In genomic region chr9:136124976-136125692, GRCh38 we compare ENCODE assay signal across 24 cellular contexts. TPM values are rescaled to one million over a fixed set of nuclear protein-coding genes. Genes with fewer than 3 reads are reported as not detected.
DNase-seq lines count a peak whose midpoint lies in the region; ATAC-seq, FAIRE-seq and TF ChIP-seq lines count a peak whose summit lies in the region.
"Had no signal": no experiment of that assay in that cellular context is flagged by ENCODE, and none has a peak within 500 bp of the region (broad histone marks: within the 10 kb centered on the region; RNA-seq: fewer than 3 reads in every experiment).

No MANE protein-coding gene starts in this region.

- H3K9me3 ChIP-seq in HepG2 (ENCODE audit: low read length) (peaks cover 6% of the 10 kb centered on the region; the same call in 1 of the 2 replicates), right lobe of liver (no peaks in the 10 kb centered on the region)
- H3K9me3 ChIP-seq: A549 had no signal

- intact Hi-C loops in HepG2 (cut with micrococcal nuclease; ENCODE audit: unreplicated experiment) (no loop called here), right lobe of liver (cut with DNase I) (loop anchor here in 1 of 2 donors (5.0 kb wide), 2 partner anchors 38 to 158 kb away; no protein-coding TSS in a partner anchor), Calu3 (cut with micrococcal nuclease; ENCODE audit: unreplicated experiment) (no loop called here)

- in situ Hi-C loops in HepG2 (cut with HindIII; ENCODE audit: extremely low pct_ligation_motif_present, low pct_unique_long_range_greater_than_20kb) = loop anchor here (10.0 kb wide), 1 partner anchor 260 kb away; no protein-coding TSS in a partner anchor

- no peak overlapping the region for H3K4me2 ChIP-seq in HepG2 (ENCODE audit: low read depth, low read length)
- H3K4me2 ChIP-seq: A549, BLaER1 had no signal

- peak; percentile 28 for FAIRE-seq in HepG2 (lab: Jason Lieb, UNC)
- FAIRE-seq: A549, G401.6, GM12891, GM19239, H54, HTR-8/SVneo had no signal

- H3K4me3 Mint-ChIP-seq in endothelial cell (ENCODE audit: unreplicated experiment) = peak overlapping the region; percentile 2
- no peak overlapping the region for H3K4me3 Mint-ChIP-seq in stimulated activated naive B cell treated with anti-CD40 and anti-IgM and Interleukin-4, amounts not matched to agents 10 μg/mL and 1 μg/mL and 100 μg/mL, for 72 hours
- no peak overlapping the region for H3K4me3 Mint-ChIP-seq in Calu3 (ENCODE audit: low read depth, unreplicated experiment)
- H3K4me3 Mint-ChIP-seq: CD14-positive monocyte; CD4-positive, alpha-beta memory T cell; HFFc6; IgD-negative memory B cell had no signal

- H3K36me3 Mint-ChIP-seq in endothelial cell (ENCODE audit: low read depth, unreplicated experiment) (peaks cover 5% of the 10 kb centered on the region), Calu3 (ENCODE audit: insufficient read depth, unreplicated experiment) (no peaks in the 10 kb centered on the region)
- peaks cover 3% of the 10 kb centered on the region in 2 donors for H3K36me3 Mint-ChIP-seq in stimulated activated naive B cell treated with anti-CD40 and anti-IgM and Interleukin-4, amounts not matched to agents 10 μg/mL and 1 μg/mL and 100 μg/mL, for 72 hours
- H3K36me3 Mint-ChIP-seq: CD14-positive monocyte; CD4-positive, alpha-beta memory T cell had no signal

- H3K27me3 Mint-ChIP-seq in endothelial cell (ENCODE audit: unreplicated experiment) (peaks cover 9% of the 10 kb centered on the region), Calu3 (ENCODE audit: unreplicated experiment) (peaks cover 58% of the 10 kb centered on the region)
- H3K27me3 Mint-ChIP-seq in stimulated activated naive B cell treated with anti-CD40 and anti-IgM and Interleukin-4, amounts not matched to agents 10 μg/mL and 1 μg/mL and 100 μg/mL, for 72 hours = peaks cover 28 to 37% of the 10 kb centered on the region in 2 donors

- H3K27ac Mint-ChIP-seq in endothelial cell (ENCODE audit: unreplicated experiment) (no peak overlapping the region), Calu3 (ENCODE audit: unreplicated experiment) (no peak overlapping the region)
- peak overlapping the region; percentile 42 for H3K27ac Mint-ChIP-seq in stimulated activated naive B cell treated with anti-CD40 and anti-IgM and Interleukin-4, amounts not matched to agents 10 μg/mL and 1 μg/mL and 100 μg/mL, for 72 hours
- H3K27ac Mint-ChIP-seq: CD14-positive monocyte, HFFc6, IgD-negative memory B cell had no signal

- H3K4me1 Mint-ChIP-seq in endothelial cell (ENCODE audit: unreplicated experiment) = no peaks in the 10 kb centered on the region
- H3K4me1 Mint-ChIP-seq in stimulated activated naive B cell treated with anti-CD40 and anti-IgM and Interleukin-4, amounts not matched to agents 10 μg/mL and 1 μg/mL and 100 μg/mL, for 72 hours = peaks cover 4 to 12% of the 10 kb centered on the region in 2 donors
- H3K4me1 Mint-ChIP-seq in Calu3 (ENCODE audit: low read depth, unreplicated experiment) = peaks cover under 1% of the 10 kb centered on the region

- TF ChIP-seq POLR2A in HepG2 (IDR thresholded peaks at IDR 0.05; ENCODE audit: insufficient read depth in 1 of 2, low read depth in 2 of 2, low read length in 2 of 2) (no peak), right lobe of liver (IDR thresholded peaks at IDR 0.05) (no peak)

- CTCF ChIA-PET in HepG2 (lab: Yijun Ruan, JAX; ENCODE audit: low intra/inter-chr PET ratio, low total read pairs) = interaction anchor here (4.6 kb wide), 1 partner anchor 158 kb away, joined by 40 read pairs; no protein-coding TSS in a partner anchor
- CTCF ChIA-PET in Calu3 (lab: Charles Lee) = no interaction called here

- no peak overlapping the region for H2AFZ ChIP-seq in HepG2 (ENCODE audit: low read length)
- H2AFZ ChIP-seq: GM23248 had no signal

- TF ChIP-seq EP300 in HepG2 (IDR thresholded peaks at IDR 0.05; ENCODE audit: low read depth in 2 of 2, low read length in 2 of 2) (no peak), HepG2 (CRISPR knock-in tag; IDR thresholded peaks at IDR 0.05; ENCODE audit: borderline replicate concordance) (no peak)

- no peaks in the 10 kb centered on the region for H3K36me3 ChIP-seq in HepG2 (replicated peaks in 1 of 2; ENCODE audit: control insufficient read depth in 1 of 2, insufficient read depth in 2 of 2, low read length in 2 of 2)
- no peaks in the 10 kb centered on the region for H3K36me3 ChIP-seq in right lobe of liver
- H3K36me3 ChIP-seq: BLaER1 had no signal

- BruUV-seq in HepG2 (replicated peaks; lab: Mats Ljungman, UMichigan) (no TSS peak), Calu3 (replicated peaks; lab: Mats Ljungman, UMichigan) (no TSS peak)

- no peak overlapping the region for H3K9ac ChIP-seq in HepG2 (ENCODE audit: insufficient read depth, low read depth, low read length)
- H3K9ac ChIP-seq: BLaER1, GM23248 had no signal

- WGBS in HepG2 (ENCODE audit: low lambda C conversion rate) = 28% methylated on average over 2 of the region's 2 CpGs
- no CpG with 5 or more reads among the region's 2 CpGs for WGBS in right lobe of liver (ENCODE audit: insufficient coverage, low coverage, low lambda C conversion rate, missing lambda C conversion rate)

- H3K79me2 ChIP-seq in HepG2 (ENCODE audit: insufficient read depth, low read length) = no peaks in the 10 kb centered on the region

- H4K20me1 ChIP-seq in HepG2 (ENCODE audit: insufficient read depth, low read length) = 0 out of 2 replicates have a peak, but pooled peaks cover 2% of the 10 kb centered on the region
- H4K20me1 ChIP-seq: BLaER1 had no signal

- no peak for DNase-seq in HepG2 (ENCODE audit: low spot score)
- no peak for DNase-seq in right lobe of liver
- no peak for DNase-seq in endothelial cell (ENCODE audit: low spot score)
- no peak for DNase-seq in stimulated activated naive B cell treated with anti-CD40 and anti-IgM and Interleukin-4, amounts not matched to agents 10 μg/mL and 1 μg/mL and 100 μg/mL, for 72 hours
- DNase-seq in kidney tubule cell (ENCODE audit: low spot score) = no peak
- no peak for DNase-seq in Calu3
- no peak for DNase-seq in NCI-H1930 (lab: John Stamatoyannopoulos, UW)
- DNase-seq: DMS 273 treated with DMSO at 0.1 percent for 48 hours, DMS53, GM23248, HCEC 1CT, HFFc6, KG1 had no signal

- H3K4me3 ChIP-seq in HepG2 (replicated peaks in 1 of 3; ENCODE audit: insufficient read depth in 1 of 3, low read depth in 2 of 3, low read length in 3 of 3) (no peak overlapping the region), right lobe of liver (no peak overlapping the region)
- H3K4me3 ChIP-seq: A549, BLaER1, GM23248 had no signal

- POLR2A ChIA-PET in HepG2 (lab: Yijun Ruan, JAX) = no interaction called here

- no peak for TF ChIP-seq RAD21 in HepG2 (CRISPR knock-in tag; IDR thresholded peaks at IDR 0.05)

- no peaks in the 10 kb centered on the region for H3K9me3 Mint-ChIP-seq in endothelial cell (ENCODE audit: unreplicated experiment)
- H3K9me3 Mint-ChIP-seq in stimulated activated naive B cell treated with anti-CD40 and anti-IgM and Interleukin-4, amounts not matched to agents 10 μg/mL and 1 μg/mL and 100 μg/mL, for 72 hours = peaks cover 4 to 9% of the 10 kb centered on the region in 2 donors
- H3K9me3 Mint-ChIP-seq in Calu3 (ENCODE audit: low read depth, unreplicated experiment) = peaks cover 5% of the 10 kb centered on the region
- H3K9me3 Mint-ChIP-seq: CD4-positive, alpha-beta memory T cell; IgD-negative memory B cell had no signal

- no peak overlapping the region for H3K27ac ChIP-seq in HepG2 (ENCODE audit: extremely low read length, insufficient read depth, low read length)
- no peak overlapping the region for H3K27ac ChIP-seq in right lobe of liver
- H3K27ac ChIP-seq: 22Rv1, A549, BLaER1, GM23248 had no signal

- H3K4me1 ChIP-seq in HepG2 (ENCODE audit: insufficient read depth, low read length) = peaks cover 24% of the 10 kb centered on the region
- H3K4me1 ChIP-seq in right lobe of liver = peaks cover 0 to 23% (median 8%) of the 10 kb centered on the region in 4 donors

- H3K27me3 ChIP-seq in HepG2 (ENCODE audit: control insufficient read depth in 1 of 2, insufficient read depth in 2 of 2, low read length in 2 of 2) (peaks cover 13 to 54% of the 10 kb centered on the region in 2 experiments), right lobe of liver (no peaks in the 10 kb centered on the region)
- H3K27me3 ChIP-seq: BLaER1 had no signal

- TF ChIP-seq CTCF in HepG2 (CRISPR knock-in tag; IDR thresholded peaks at IDR 0.05) (no peak), right lobe of liver (IDR thresholded peaks at IDR 0.05) (no peak), endothelial cell (IDR thresholded peaks at IDR 0.05; ENCODE audit: unreplicated experiment) (no peak), Calu3 (IDR thresholded peaks at IDR 0.05; ENCODE audit: unreplicated experiment) (no peak)

- ATAC-seq in HepG2 = no peak
- ATAC-seq in right lobe of liver = no peak
- no peak for ATAC-seq in stimulated activated naive B cell treated with anti-CD40 and anti-IgM and Interleukin-4, amounts not matched to agents 10 μg/mL and 1 μg/mL and 100 μg/mL, for 72 hours (replicated peaks)
- ATAC-seq: A549 had no signal

RNA-seq across cellular contexts. Expression of gene TMEM250, which starts 6.5 kb away (rescaled TPM):
- total RNA-seq in HepG2 (2016; rRNA removed; fragmentation: Illumina TruSeq; extraction: Trizol) (12.0 and 13.9 TPM in 2 replicates), right lobe of liver (10 to 100 TPM; 12.4 to 29.7 (median 15.4) TPM), endothelial cell (ENCODE audit: unreplicated experiment) (33.6 TPM), Calu3 (2022) (23.9 and 26.3 TPM in 2 replicates)
- total RNA-seq in HepG2 (2016; cell fraction: cytosol; rRNA removed; fragmentation: Illumina TruSeq; extraction: Trizol; ENCODE audit: low read depth) = 7.7 and 7.9 TPM in 2 replicates
- 9.6 and 13.9 TPM in 2 replicates for total RNA-seq in HepG2 (2016; cell fraction: insoluble cytoplasmic fraction; rRNA removed; fragmentation: Illumina TruSeq; extraction: Trizol)
- total RNA-seq in HepG2 (2016; cell fraction: membrane; rRNA removed; fragmentation: Illumina TruSeq; extraction: Trizol) = 17.8 and 22.1 TPM in 2 replicates
- total RNA-seq in HepG2 (2016; cell fraction: nucleus; rRNA removed; fragmentation: Illumina TruSeq; extraction: Trizol) = 10.1 and 11.0 TPM in 2 replicates
- polyA plus RNA-seq in HepG2 (2011; rRNA removed) = 5.5 and 7.1 TPM in 2 replicates
- polyA plus RNA-seq in HepG2 (2011; cell fraction: cytosol; rRNA removed) = 7.1 and 10.4 TPM in 2 replicates
- polyA plus RNA-seq in HepG2 (2011; cell fraction: nucleus; rRNA removed) = 9.4 and 12.5 TPM in 2 replicates
- 6.0 and 9.5 TPM in 2 replicates for polyA plus RNA-seq in HepG2 (2012)
- polyA plus RNA-seq in HepG2 (2016; cell fraction: cytosol; fragmentation: Illumina TruSeq; extraction: Trizol; ENCODE audit: low read depth) = 6.4 and 8.1 TPM in 2 replicates
- 14.5 and 15.8 TPM in 2 replicates for polyA plus RNA-seq in HepG2 (2016; cell fraction: insoluble cytoplasmic fraction; fragmentation: Illumina TruSeq; extraction: Trizol; ENCODE audit: low read depth)
- 14.9 and 17.1 TPM in 2 replicates for polyA plus RNA-seq in HepG2 (2016; cell fraction: membrane; fragmentation: Illumina TruSeq; extraction: Trizol; ENCODE audit: low read depth)
- 14.9 and 17.4 TPM in 2 replicates for polyA plus RNA-seq in HepG2 (2016; cell fraction: nucleus; fragmentation: Illumina TruSeq; extraction: Trizol; ENCODE audit: insufficient read depth, low read depth)
- polyA minus RNA-seq in HepG2 (2011; rRNA and poly(A)+ RNA removed; ENCODE audit: low replicate concordance) = 18.3 and 50.6 TPM in 2 replicates
- 7.9 and 8.8 TPM in 2 replicates for polyA minus RNA-seq in HepG2 (2011; cell fraction: cytosol; rRNA and poly(A)+ RNA removed)
- polyA minus RNA-seq in HepG2 (2011; cell fraction: nucleus; rRNA and poly(A)+ RNA removed) = 4.7 and 8.0 TPM in 2 replicates

RNA-seq across cellular contexts. Expression of gene NACC2, which starts 30.0 kb away (rescaled TPM):
- 10.5 and 12.3 TPM in 2 replicates for total RNA-seq in HepG2 (2016; rRNA removed; fragmentation: Illumina TruSeq; extraction: Trizol)
- total RNA-seq in HepG2 (2016; cell fraction: cytosol; rRNA removed; fragmentation: Illumina TruSeq; extraction: Trizol; ENCODE audit: low read depth) = 2.1 and 2.2 TPM in 2 replicates
- 9.0 and 12.3 TPM in 2 replicates for total RNA-seq in HepG2 (2016; cell fraction: insoluble cytoplasmic fraction; rRNA removed; fragmentation: Illumina TruSeq; extraction: Trizol)
- 5.3 TPM in 2 replicates for total RNA-seq in HepG2 (2016; cell fraction: membrane; rRNA removed; fragmentation: Illumina TruSeq; extraction: Trizol)
- 8.0 and 9.6 TPM in 2 replicates for total RNA-seq in HepG2 (2016; cell fraction: nucleus; rRNA removed; fragmentation: Illumina TruSeq; extraction: Trizol)
- polyA plus RNA-seq in HepG2 (2011; rRNA removed) = 5.9 and 6.3 TPM in 2 replicates
- 4.1 and 5.8 TPM in 2 replicates for polyA plus RNA-seq in HepG2 (2011; cell fraction: cytosol; rRNA removed)
- polyA plus RNA-seq in HepG2 (2011; cell fraction: nucleus; rRNA removed) = 28.9 and 40.8 TPM in 2 replicates
- 6.2 and 7.1 TPM in 2 replicates for polyA plus RNA-seq in HepG2 (2012)
- polyA plus RNA-seq in HepG2 (2016; cell fraction: cytosol; fragmentation: Illumina TruSeq; extraction: Trizol; ENCODE audit: low read depth) = 0.80 TPM in 2 replicates
- 8.9 and 10.6 TPM in 2 replicates for polyA plus RNA-seq in HepG2 (2016; cell fraction: insoluble cytoplasmic fraction; fragmentation: Illumina TruSeq; extraction: Trizol; ENCODE audit: low read depth)
- 2.4 and 2.5 TPM in 2 replicates for polyA plus RNA-seq in HepG2 (2016; cell fraction: membrane; fragmentation: Illumina TruSeq; extraction: Trizol; ENCODE audit: low read depth)
- polyA plus RNA-seq in HepG2 (2016; cell fraction: nucleus; fragmentation: Illumina TruSeq; extraction: Trizol; ENCODE audit: insufficient read depth, low read depth) = 15.3 and 15.7 TPM in 2 replicates
- polyA minus RNA-seq in HepG2 (2011; rRNA and poly(A)+ RNA removed; ENCODE audit: low replicate concordance) = 14.5 and 16.4 TPM in 2 replicates
- polyA minus RNA-seq in HepG2 (2011; cell fraction: cytosol; rRNA and poly(A)+ RNA removed) = 9.2 and 9.6 TPM in 2 replicates
- polyA minus RNA-seq in HepG2 (2011; cell fraction: nucleus; rRNA and poly(A)+ RNA removed) = 10.6 and 13.4 TPM in 2 replicates
- total RNA-seq in right lobe of liver = 10 to 100 TPM; 10.9 to 25.8 (median 13.8) TPM
- total RNA-seq in endothelial cell (ENCODE audit: unreplicated experiment) = 9.6 TPM
- total RNA-seq in Calu3 (2022) = 19.3 and 24.8 TPM in 2 replicates
